10 cellular contexts compared by ENCODE assay signal in the genomic region with DNA sequence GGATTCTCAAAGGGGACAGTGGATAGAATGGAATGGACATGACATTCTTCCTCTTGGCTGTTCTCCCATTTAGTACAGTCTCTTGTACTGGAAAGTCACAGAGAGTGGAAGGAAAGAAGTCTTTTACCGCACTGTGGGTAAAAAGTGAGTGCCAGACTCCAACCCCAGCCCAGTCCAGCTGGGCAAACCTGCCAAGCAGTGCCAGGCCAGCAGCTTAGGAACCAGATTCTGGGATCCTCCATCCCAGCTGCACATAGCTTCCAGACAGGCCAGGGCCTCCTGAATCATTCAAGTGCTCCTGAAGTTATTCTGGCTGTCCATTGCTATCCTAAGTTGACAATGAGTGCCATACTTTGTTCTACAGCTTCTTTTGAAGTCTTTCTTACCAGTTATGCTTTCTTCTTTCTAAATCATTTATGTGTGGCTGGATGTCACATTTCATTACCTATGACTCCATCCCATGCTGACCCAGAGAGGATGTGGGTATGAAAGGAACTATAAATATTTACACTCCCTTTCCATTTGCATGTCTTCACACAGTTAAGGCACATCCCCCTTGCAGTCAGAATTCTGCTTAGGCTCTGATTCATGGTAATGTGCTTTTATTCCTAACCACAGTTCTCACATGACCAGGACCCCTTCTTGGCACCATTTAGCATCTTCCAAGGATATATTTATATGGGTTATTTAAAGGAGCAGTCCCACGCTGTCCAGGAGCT.
DNase-seq lines count a peak whose midpoint lies in the region; ATAC-seq and TF ChIP-seq lines count a peak whose summit lies in the region.
"Had no signal": no experiment of that assay in that cellular context is flagged by ENCODE, and none has a peak within 500 bp of the region (broad histone marks: within the 10 kb centered on the region; RNA-seq: fewer than 3 reads in every experiment).

No MANE protein-coding gene starts in this region.

- ATAC-seq in HG02588 (IDR thresholded peaks at IDR 0.05; ENCODE audit: unreplicated experiment) = no peak

- H3K27ac ChIP-seq in cingulate gyrus (ENCODE audit: low read depth, low read length) = peak overlapping the region; percentile 16
- H3K27ac ChIP-seq: SK-N-MC had no signal

- TF ChIP-seq POLR2A in NB4 (IDR thresholded peaks at IDR 0.05; ENCODE audit: extremely low read depth, insufficient read length) = no peak

- DNase-seq in GM03348 (ENCODE audit: low spot score) (peak; percentile 51), NB4 (ENCODE audit: low read depth) (peak; percentile 45), renal cortical epithelial cell (ENCODE audit: low read depth) (peak; percentile 98), T-helper 9 cell (no peak), ureter (ENCODE audit: low spot score) (no peak), Ammon's horn (ENCODE audit: low spot score) (no peak)
- DNase-seq: effector memory CD4-positive, alpha-beta T cell had no signal

- no peak overlapping the region for H3K4me3 ChIP-seq in NB4 (ENCODE audit: low read depth, low read length)
- H3K4me3 ChIP-seq: SK-N-MC had no signal

- no peak for TF ChIP-seq CTCF in NB4 (IDR thresholded peaks at IDR 0.05; ENCODE audit: low read depth, low read length)

Comparison
In these comparisons a context has a peak if more than half of its experiments do, and no peak if none do; other contexts are left out.
1. DNase-seq: peak in GM03348 (single experiment), NB4 (single experiment) and renal cortical epithelial cell (single experiment); none in T-helper 9 cell (single experiment), ureter (single experiment) and Ammon's horn (single experiment).